ENCODE assay signal across 16 cellular contexts in the genomic region with DNA sequence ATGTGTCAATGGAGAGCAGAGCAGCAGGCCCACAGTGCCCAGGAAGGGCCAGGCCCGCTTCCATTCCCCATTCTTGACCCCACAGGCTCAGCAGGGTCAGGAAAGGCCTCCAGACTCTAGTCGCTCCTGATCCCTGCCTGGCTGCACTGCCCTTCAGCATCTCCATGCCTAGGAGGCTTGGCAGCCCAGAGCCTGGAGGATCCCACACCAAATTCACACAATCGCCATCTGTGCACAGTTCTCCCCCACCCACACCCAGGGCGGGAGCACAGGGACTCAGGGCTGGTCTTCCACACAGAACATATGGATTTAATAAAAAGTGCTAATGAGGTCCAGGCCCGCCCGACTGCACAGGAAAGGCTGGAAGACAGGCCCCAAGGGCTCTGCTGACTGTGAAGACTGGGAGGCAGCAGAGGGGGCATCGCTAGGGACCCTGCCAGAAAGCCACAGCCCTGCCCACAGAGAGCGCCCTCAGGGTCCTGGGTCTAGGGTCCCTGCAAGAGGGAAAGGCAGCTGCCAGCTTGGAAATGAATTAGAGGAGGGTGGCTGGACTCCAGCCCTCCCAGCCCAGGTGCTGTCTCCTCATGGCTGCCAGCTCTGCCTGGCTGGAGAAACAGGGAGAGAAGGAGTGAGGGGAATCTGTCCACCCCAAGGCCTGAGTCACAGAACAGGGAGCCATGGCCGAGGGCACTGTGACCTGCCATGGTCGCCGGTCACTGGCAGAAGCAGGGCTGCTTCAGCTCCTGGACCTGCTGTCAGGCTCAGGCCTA. TPM values are rescaled to one million over a fixed set of nuclear protein-coding genes. Genes with fewer than 3 reads are reported as not detected.
DNase-seq lines count a peak whose midpoint lies in the region; ATAC-seq, FAIRE-seq and TF ChIP-seq lines count a peak whose summit lies in the region.
"Had no signal": no experiment of that assay in that cellular context is flagged by ENCODE, and none has a peak within 500 bp of the region (broad histone marks: within the 10 kb centered on the region; RNA-seq: fewer than 3 reads in every experiment).

No MANE protein-coding gene starts in this region.

- H3K9me3 Mint-ChIP-seq in osteocyte (ENCODE audit: unreplicated experiment) (no peaks in the 10 kb centered on the region), progenitor cell of endocrine pancreas (ENCODE audit: low read depth) (no peaks in the 10 kb centered on the region)
- no peaks in the 10 kb centered on the region for H3K9me3 Mint-ChIP-seq in activated T-helper 2 cell treated with anti-CD3 and anti-CD28 coated beads, Interferon-gamma antibody, Interleukin-2, Interleukin-4, amounts not matched to agents 10 μg/mL and 5 μg/mL and 100 μg/mL, durations not matched to agents 14 hours and 24 hours and 36 hours

- no peak overlapping the region for H3K27ac ChIP-seq in transverse colon
- H3K27ac ChIP-seq: C4-2B, parathyroid adenoma had no signal

- no peaks in the 10 kb centered on the region for H3K36me3 ChIP-seq in transverse colon

- DNase-seq in DMS 273 (lab: John Stamatoyannopoulos, UW; ENCODE audit: unreplicated experiment) (peak; percentile 94), NCI-H446 (lab: John Stamatoyannopoulos, UW) (peak; percentile 58 to 84), osteocyte (ENCODE audit: extremely low spot score, unreplicated experiment) (peak; percentile 88), progenitor cell of endocrine pancreas (ENCODE audit: low spot score, unreplicated experiment) (no peak), transverse colon (no peak)
- no peak for DNase-seq in activated T-helper 2 cell treated with anti-CD3 and anti-CD28 coated beads, Interferon-gamma antibody, Interleukin-2, Interleukin-4, amounts not matched to agents 10 μg/mL and 5 μg/mL and 100 μg/mL, durations not matched to agents 14 hours and 24 hours and 36 hours (ENCODE audit: low spot score)
- DNase-seq: activated effector memory CD4-positive, alpha-beta T cell treated with Interleukin-2 at 50 U/mL for 16 hours; HCEC 1CT; mesendoderm; NCI-H2227 treated with DMSO at 0.1 percent for 48 hours; PC-3; stimulated activated CD4-positive, alpha-beta T cell treated with anti-CD3 and anti-CD28 coated beads, Interleukin-1b, Interleukin-23, amount 100 ng/mL, for 48 hours had no signal

- no peak for TF ChIP-seq POLR2A in transverse colon (IDR thresholded peaks at IDR 0.05)

- in situ Hi-C loops in transverse colon (cut with MboI; ENCODE audit: low pct_ligation_motif_present in 1 of 4, low pct_unique_long_range_greater_than_20kb in 1 of 4, low sequenced_read_pairs in 3 of 4), result no loop called here

- TF ChIP-seq CTCF in osteocyte (IDR thresholded peaks at IDR 0.05) (no peak), progenitor cell of endocrine pancreas (IDR thresholded peaks at IDR 0.05; ENCODE audit: unreplicated experiment) (no peak), transverse colon (IDR thresholded peaks at IDR 0.05) (no peak)

- H3K9me3 ChIP-seq in transverse colon, result no peaks in the 10 kb centered on the region

- H3K27me3 Mint-ChIP-seq in osteocyte (ENCODE audit: unreplicated experiment) (no peaks in the 10 kb centered on the region), progenitor cell of endocrine pancreas (no peaks in the 10 kb centered on the region)
- peaks cover 15% of the 10 kb centered on the region for H3K27me3 Mint-ChIP-seq in activated T-helper 2 cell treated with anti-CD3 and anti-CD28 coated beads, Interferon-gamma antibody, Interleukin-2, Interleukin-4, amounts not matched to agents 10 μg/mL and 5 μg/mL and 100 μg/mL, durations not matched to agents 14 hours and 24 hours and 36 hours (ENCODE audit: low read depth)

- H3K4me1 ChIP-seq in transverse colon, result peaks cover 6 to 18% (median 11%) of the 10 kb centered on the region in 4 donors
- H3K4me1 ChIP-seq: parathyroid adenoma had no signal

- FAIRE-seq in endometrium (lab: Jason Lieb, UNC), result peak; percentile 75

- peaks cover 39% of the 10 kb centered on the region for H3K36me3 Mint-ChIP-seq in osteocyte (ENCODE audit: unreplicated experiment)
- H3K36me3 Mint-ChIP-seq in progenitor cell of endocrine pancreas (ENCODE audit: insufficient read depth), result peaks cover 7% of the 10 kb centered on the region
- H3K36me3 Mint-ChIP-seq in activated T-helper 2 cell treated with anti-CD3 and anti-CD28 coated beads, Interferon-gamma antibody, Interleukin-2, Interleukin-4, amounts not matched to agents 10 μg/mL and 5 μg/mL and 100 μg/mL, durations not matched to agents 14 hours and 24 hours and 36 hours (ENCODE audit: low read depth), result no peaks in the 10 kb centered on the region

- no peak for TF ChIP-seq EP300 in transverse colon (IDR thresholded peaks at IDR 0.05; ENCODE audit: low read depth)

- H3K27ac Mint-ChIP-seq in osteocyte (ENCODE audit: unreplicated experiment), result peak overlapping the region; percentile 84
- no peak overlapping the region for H3K27ac Mint-ChIP-seq in progenitor cell of endocrine pancreas
- H3K27ac Mint-ChIP-seq in activated T-helper 2 cell treated with anti-CD3 and anti-CD28 coated beads, Interferon-gamma antibody, Interleukin-2, Interleukin-4, amounts not matched to agents 10 μg/mL and 5 μg/mL and 100 μg/mL, durations not matched to agents 14 hours and 24 hours and 36 hours, result no peak overlapping the region

- ATAC-seq in HG03196 (IDR thresholded peaks at IDR 0.05; ENCODE audit: unreplicated experiment), result no peak
- ATAC-seq: PC-3 had no signal

- H3K4me1 Mint-ChIP-seq in osteocyte (ENCODE audit: unreplicated experiment) (peaks cover 68% of the 10 kb centered on the region), progenitor cell of endocrine pancreas (ENCODE audit: low read depth) (peaks cover 2% of the 10 kb centered on the region)
- H3K4me1 Mint-ChIP-seq in activated T-helper 2 cell treated with anti-CD3 and anti-CD28 coated beads, Interferon-gamma antibody, Interleukin-2, Interleukin-4, amounts not matched to agents 10 μg/mL and 5 μg/mL and 100 μg/mL, durations not matched to agents 14 hours and 24 hours and 36 hours (ENCODE audit: low read depth), result peaks cover 4% of the 10 kb centered on the region

- intact Hi-C loops in transverse colon (cut with DNase I; ENCODE audit: low total_unique reads), result no loop called here
- intact Hi-C loops in activated T-helper 2 cell treated with anti-CD3 and anti-CD28 coated beads, Interferon-gamma antibody, Interleukin-2, Interleukin-4, amounts not matched to agents 10 μg/mL and 5 μg/mL and 100 μg/mL, durations not matched to agents 14 hours and 24 hours and 36 hours (cut with micrococcal nuclease), result no loop called here

- H3K4me3 Mint-ChIP-seq in osteocyte (ENCODE audit: unreplicated experiment) (no peak overlapping the region), progenitor cell of endocrine pancreas (ENCODE audit: low read depth) (no peak overlapping the region)
- H3K4me3 Mint-ChIP-seq in activated T-helper 2 cell treated with anti-CD3 and anti-CD28 coated beads, Interferon-gamma antibody, Interleukin-2, Interleukin-4, amounts not matched to agents 10 μg/mL and 5 μg/mL and 100 μg/mL, durations not matched to agents 14 hours and 24 hours and 36 hours (ENCODE audit: low read depth), result no peak overlapping the region

- 81% methylated on average over 11 of the region's 11 CpGs; no CpG with 5 or more reads in 1 of the 2 donors for WGBS in transverse colon (ENCODE audit: low coverage in 1 of 2), 2 donors

- no peak overlapping the region for H3K4me3 ChIP-seq in transverse colon

- H3K27me3 ChIP-seq in transverse colon, result no peaks in the 10 kb centered on the region

RNA-seq across cellular contexts. Expression of a gene that starts 39.7 kb away (rescaled TPM):
- total RNA-seq in osteocyte (548 and 587 TPM in 2 replicates), progenitor cell of endocrine pancreas (66.3 and 75.2 TPM in 2 replicates), transverse colon (100 to 1,000 TPM in 1 of 4 donors, 10 to 100 TPM in 3; 27.2 to 181 (median 40.1) TPM)
- total RNA-seq in activated T-helper 2 cell treated with anti-CD3 and anti-CD28 coated beads, Interferon-gamma antibody, Interleukin-2, Interleukin-4, amounts not matched to agents 10 μg/mL and 5 μg/mL and 100 μg/mL, durations not matched to agents 14 hours and 24 hours and 36 hours, result not detected in 2 replicates

Comparison
In these comparisons a context has a peak if more than half of its experiments do, and no peak if none do; other contexts are left out.
1. DNase-seq: peak in DMS 273 (single experiment), NCI-H446 (2 of 2) and osteocyte (single experiment); none in progenitor cell of endocrine pancreas (single experiment), transverse colon (single experiment) and activated T-helper 2 cell treated with anti-CD3 and anti-CD28 coated beads, Interferon-gamma antibody, Interleukin-2, Interleukin-4, amounts not matched to agents 10 μg/mL and 5 μg/mL and 100 μg/mL, durations not matched to agents 14 hours and 24 hours and 36 hours (single experiment).
2. RNA of a gene that starts 39.7 kb away (total RNA-seq): 548 to 587 TPM in osteocyte, 66.3 to 75.2 TPM in progenitor cell of endocrine pancreas and 27.2 to 181 TPM in transverse colon; not detected in activated T-helper 2 cell treated with anti-CD3 and anti-CD28 coated beads, Interferon-gamma antibody, Interleukin-2, Interleukin-4, amounts not matched to agents 10 μg/mL and 5 μg/mL and 100 μg/mL, durations not matched to agents 14 hours and 24 hours and 36 hours; every median in the first group is over 10 times any median in the second.